19 cellular contexts compared by ENCODE assay signal in genomic region chr16:81581107-81581506, GRCh38.
DNase-seq lines count a peak whose midpoint lies in the region; ATAC-seq, FAIRE-seq and TF ChIP-seq lines count a peak whose summit lies in the region.
"Had no signal": no experiment of that assay in that cellular context is flagged by ENCODE, and none has a peak within 500 bp of the region (broad histone marks: within the 10 kb centered on the region; RNA-seq: fewer than 3 reads in every experiment).

No MANE protein-coding gene starts in this region.

- H3K4me3 ChIP-seq in astrocyte (ENCODE audit: insufficient read depth, low read depth, low read length) (no peak overlapping the region), stomach (no peak overlapping the region)
- H3K4me3 ChIP-seq: BLaER1 treated with 17β-estradiol and CSF1 and Interleukin-3, amounts not matched to agents 10 nM and 100 nM had no signal

- intact Hi-C loops in stomach (cut with DNase I; ENCODE audit: low total_unique reads): no loop called here

- CTCF ChIA-PET in activated CD8-positive, alpha-beta T cell treated with anti-CD3 and anti-CD28 coated beads, Interleukin-2, amount 10 ng/mL, durations not matched to agents 7 days and 5 days (lab: Charles Lee): no interaction called here

- POLR2A ChIA-PET in activated CD8-positive, alpha-beta T cell treated with anti-CD3 and anti-CD28 coated beads, Interleukin-2, amount 10 ng/mL, durations not matched to agents 7 days and 5 days (lab: Charles Lee): no interaction called here

- H3K4me3 Mint-ChIP-seq in astrocyte (ENCODE audit: unreplicated experiment): no peak overlapping the region
- no peak overlapping the region for H3K4me3 Mint-ChIP-seq in activated CD8-positive, alpha-beta T cell treated with anti-CD3 and anti-CD28 coated beads, Interleukin-2, amount 10 ng/mL, durations not matched to agents 7 days and 5 days
- H3K4me3 Mint-ChIP-seq: activated naive CD4-positive, alpha-beta T cell treated with anti-CD3 and anti-CD28 coated beads, Interleukin-2, amount 50 U/mL, for 24 hours had no signal

- H3K4me1 ChIP-seq in astrocyte (ENCODE audit: insufficient read depth, low read length): peaks cover 13% of the 10 kb centered on the region
- H3K4me1 ChIP-seq in stomach: peaks cover 31 to 51% (median 40%) of the 10 kb centered on the region in 4 donors
- H3K4me1 ChIP-seq: parathyroid adenoma had no signal

- H3K9ac ChIP-seq in astrocyte (ENCODE audit: low read length): no peak overlapping the region
- H3K9ac ChIP-seq: BLaER1 treated with 17β-estradiol and CSF1 and Interleukin-3, amounts not matched to agents 10 nM and 100 nM; KMS-11; parathyroid adenoma; SK-N-SH had no signal

- TF ChIP-seq EP300 in stomach (IDR thresholded peaks at IDR 0.05): no peak

- H3K27me3 Mint-ChIP-seq in astrocyte (ENCODE audit: low read depth, unreplicated experiment): no peaks in the 10 kb centered on the region
- H3K27me3 Mint-ChIP-seq in activated CD8-positive, alpha-beta T cell treated with anti-CD3 and anti-CD28 coated beads, Interleukin-2, amount 10 ng/mL, durations not matched to agents 7 days and 5 days (ENCODE audit: low read depth): no peaks in the 10 kb centered on the region
- H3K27me3 Mint-ChIP-seq: activated naive CD4-positive, alpha-beta T cell treated with anti-CD3 and anti-CD28 coated beads, Interleukin-2, amount 50 U/mL, for 24 hours had no signal

- no peak overlapping the region for H3K27ac Mint-ChIP-seq in astrocyte (ENCODE audit: unreplicated experiment)
- H3K27ac Mint-ChIP-seq in activated CD8-positive, alpha-beta T cell treated with anti-CD3 and anti-CD28 coated beads, Interleukin-2, amount 10 ng/mL, durations not matched to agents 7 days and 5 days: no peak overlapping the region
- H3K27ac Mint-ChIP-seq: activated naive CD4-positive, alpha-beta T cell treated with anti-CD3 and anti-CD28 coated beads, Interleukin-2, amount 50 U/mL, for 24 hours had no signal

- peaks cover 86% of the 10 kb centered on the region for H4K20me1 ChIP-seq in astrocyte (ENCODE audit: insufficient read depth, low read length)

- H3K4me1 Mint-ChIP-seq in astrocyte (ENCODE audit: low read depth, unreplicated experiment): peaks cover 25% of the 10 kb centered on the region
- H3K4me1 Mint-ChIP-seq in activated CD8-positive, alpha-beta T cell treated with anti-CD3 and anti-CD28 coated beads, Interleukin-2, amount 10 ng/mL, durations not matched to agents 7 days and 5 days (ENCODE audit: low read depth): no peaks in the 10 kb centered on the region

- H3K27me3 ChIP-seq in astrocyte (ENCODE audit: insufficient read depth, low read length): no peaks in the 10 kb centered on the region
- no peaks in the 10 kb centered on the region for H3K27me3 ChIP-seq in stomach
- H3K27me3 ChIP-seq: BLaER1 treated with 17β-estradiol and CSF1 and Interleukin-3, amounts not matched to agents 10 nM and 100 nM had no signal

- H3K9me3 Mint-ChIP-seq in astrocyte (ENCODE audit: unreplicated experiment): peaks cover 6% of the 10 kb centered on the region
- no peaks in the 10 kb centered on the region for H3K9me3 Mint-ChIP-seq in activated CD8-positive, alpha-beta T cell treated with anti-CD3 and anti-CD28 coated beads, Interleukin-2, amount 10 ng/mL, durations not matched to agents 7 days and 5 days (ENCODE audit: insufficient read depth)
- H3K9me3 Mint-ChIP-seq: activated naive CD4-positive, alpha-beta T cell treated with anti-CD3 and anti-CD28 coated beads, Interleukin-2, amount 50 U/mL, for 24 hours had no signal

- no peak overlapping the region for H3K27ac ChIP-seq in astrocyte (ENCODE audit: low read depth, low read length)
- H3K27ac ChIP-seq in stomach: peak overlapping the region in 3 of 5 donors; percentile 64 to 86 (median 83)
- H3K27ac ChIP-seq: BLaER1 treated with 17β-estradiol and CSF1 and Interleukin-3, amounts not matched to agents 10 nM and 100 nM; KMS-11; parathyroid adenoma had no signal

- H3K4me2 ChIP-seq in astrocyte (ENCODE audit: low read length): peak overlapping the region; percentile 16
- H3K4me2 ChIP-seq: BLaER1 treated with 17β-estradiol and CSF1 and Interleukin-3, amounts not matched to agents 10 nM and 100 nM; KMS-11; SK-N-SH had no signal

- H3K36me3 Mint-ChIP-seq in astrocyte (ENCODE audit: low read depth, unreplicated experiment): peaks cover 11% of the 10 kb centered on the region
- H3K36me3 Mint-ChIP-seq in activated CD8-positive, alpha-beta T cell treated with anti-CD3 and anti-CD28 coated beads, Interleukin-2, amount 10 ng/mL, durations not matched to agents 7 days and 5 days (ENCODE audit: low read depth): peaks cover 4% of the 10 kb centered on the region

- H3K36me3 ChIP-seq in astrocyte (ENCODE audit: insufficient read depth, low read length) (no peaks in the 10 kb centered on the region), stomach (no peaks in the 10 kb centered on the region)

- no peak overlapping the region for H2AFZ ChIP-seq in astrocyte (ENCODE audit: low read depth, low read length)
- H2AFZ ChIP-seq: parathyroid adenoma had no signal

- TF ChIP-seq CTCF in astrocyte (IDR thresholded peaks at IDR 0.05; ENCODE audit: insufficient read depth, low read depth, low read length) (no peak), stomach (IDR thresholded peaks at IDR 0.05) (no peak)

- peaks cover 66% of the 10 kb centered on the region for H3K79me2 ChIP-seq in astrocyte (ENCODE audit: insufficient read depth, low read length)

- peak; percentile 100 for DNase-seq in HPDE6-E6E7 (ENCODE audit: extremely low spot score)
- peak; percentile 68 for DNase-seq in astrocyte (ENCODE audit: low read depth)
- DNase-seq in left kidney (ENCODE audit: low read depth, low spot score): peak; percentile 52
- DNase-seq in stomach: peak; percentile 77
- no peak for DNase-seq in NCI-H345 treated with DMSO at 0.1 percent for 48 hours (lab: John Stamatoyannopoulos, UW; ENCODE audit: unreplicated experiment)
- no peak for DNase-seq in activated CD8-positive, alpha-beta T cell treated with anti-CD3 and anti-CD28 coated beads, Interleukin-2, amount 10 ng/mL, durations not matched to agents 7 days and 5 days
- DNase-seq in stimulated activated CD4-positive, alpha-beta T cell treated with anti-CD3 and anti-CD28 coated beads, Interleukin-4, amount 100 ng/mL, for 24 hours: no peak
- DNase-seq: activated CD8-positive, alpha-beta memory T cell treated with anti-CD3 and anti-CD28 coated beads, Interleukin-2, amount 50 U/mL, for 4 hours; caudate nucleus; mesenchymal stem cell; NCI-H1694; NK-92 treated with Interleukin-12 subunit alpha and Interleukin-12 subunit beta, amount 100 ng/mL, for 24 hours; SK-N-SH had no signal

- TF ChIP-seq POLR2A in stomach (IDR thresholded peaks at IDR 0.05): no peak

- H3K9me3 ChIP-seq in astrocyte (ENCODE audit: insufficient read depth, low read depth, low read length) (no peaks in the 10 kb centered on the region), stomach (no peaks in the 10 kb centered on the region)
- H3K9me3 ChIP-seq: SK-N-SH had no signal

- 42 to 60% (median 52%) methylated on average over 12 of the region's 12 CpGs for WGBS in stomach, 5 donors

- ATAC-seq in activated CD8-positive, alpha-beta T cell treated with anti-CD3 and anti-CD28 coated beads, Interleukin-2, amount 10 ng/mL, durations not matched to agents 7 days and 5 days: no peak

- no peak for FAIRE-seq in astrocyte (lab: Jason Lieb, UNC)
- FAIRE-seq: endothelial cell of umbilical vein, G401.6 had no signal

Comparison
In these comparisons a context has a peak if more than half of its experiments do, and no peak if none do; other contexts are left out.
1. DNase-seq: peak in HPDE6-E6E7 (single experiment), astrocyte (single experiment), left kidney (single experiment) and stomach (single experiment); none in NCI-H345 treated with DMSO at 0.1 percent for 48 hours (single experiment), activated CD8-positive, alpha-beta T cell treated with anti-CD3 and anti-CD28 coated beads, Interleukin-2, amount 10 ng/mL, durations not matched to agents 7 days and 5 days (single experiment) and stimulated activated CD4-positive, alpha-beta T cell treated with anti-CD3 and anti-CD28 coated beads, Interleukin-4, amount 100 ng/mL, for 24 hours (single experiment).